ENCODE assay signal across 25 cellular contexts in genomic region chr16:4960579-4960978, GRCh38. TPM values are rescaled to one million over a fixed set of nuclear protein-coding genes. Genes with fewer than 3 reads are reported as not detected.
"Had no signal": no experiment of that assay in that cellular context is flagged by ENCODE, and none has a peak within 500 bp of the region (broad histone marks: within the 10 kb centered on the region; RNA-seq: fewer than 3 reads in every experiment).

No MANE protein-coding gene starts in this region.

- H3K9me3 ChIP-seq: MG63, SK-N-SH had no signal

- H3K9ac ChIP-seq: SK-N-SH had no signal

- H3K4me3 ChIP-seq: MG63 had no signal

- H3K27ac ChIP-seq: RWPE1 had no signal

- H3K36me3 ChIP-seq: MG63 had no signal

- DNase-seq: IMR-90; Karpas-422; KG1; MG63; NCI-H1092; NCI-H1105 treated with DMSO at 0.1 percent for 48 hours; NCI-H1417 treated with DMSO at 0.1 percent for 48 hours; NCI-H146; NCI-H1694 treated with DMSO at 0.1 percent for 48 hours; NCI-H1930; NCI-H2081; NCI-H2107; NCI-H2227 treated with DMSO at 0.1 percent for 48 hours; NCI-H446; NCI-H510A; NCI-H524 treated with DMSO at 0.1 percent for 48 hours; NCI-H69; NCI-H774; NK-92 treated with Interleukin-12 subunit alpha and Interleukin-12 subunit beta, amount 100 ng/mL, for 24 hours; PC-3; SHP77; SK-N-SH had no signal

RNA-seq across cellular contexts. Expression of gene SEC14L5, which starts 2.4 kb away (rescaled TPM):
- total RNA-seq: HT1080, IMR-90, OCI-LY7, PC-3 had no signal

RNA-seq across cellular contexts. Expression of gene PPL, which starts 23.6 kb away (rescaled TPM):
- total RNA-seq: OCI-LY7 had no signal
